In genomic region chr7:47322731-47323130, GRCh38 we compare ENCODE assay signal across 16 cellular contexts.
"Had no signal": no experiment of that assay in that cellular context is flagged by ENCODE, and none has a peak within 500 bp of the region (broad histone marks: within the 10 kb centered on the region; RNA-seq: fewer than 3 reads in every experiment).

No MANE protein-coding gene starts in this region.

- H3K27me3 ChIP-seq: gastroesophageal sphincter, upper lobe of left lung had no signal

- H3K27ac Mint-ChIP-seq: memory B cell; stimulated activated effector memory CD8-positive, alpha-beta T cell treated with anti-CD3 and anti-CD28 coated beads, Interleukin-12 subunit alpha, Interleukin-12 subunit beta, amount 100 ng/mL, for 72 hours had no signal

- ATAC-seq: activated CD4-positive, CD25-positive, alpha-beta regulatory T cell treated with anti-CD3 and anti-CD28 coated beads, Interleukin-2, amount 50 U/mL, for 24 hours; gastroesophageal sphincter; left lobe of liver; SK-N-SH treated with all-trans-retinoic acid at 6 μM for 48 hours; stimulated activated effector memory CD8-positive, alpha-beta T cell treated with anti-CD3 and anti-CD28 coated beads, Interleukin-12 subunit alpha, Interleukin-12 subunit beta, amount 100 ng/mL, for 72 hours had no signal

- H3K9me3 Mint-ChIP-seq: memory B cell; stimulated activated effector memory CD8-positive, alpha-beta T cell treated with anti-CD3 and anti-CD28 coated beads, Interleukin-12 subunit alpha, Interleukin-12 subunit beta, amount 100 ng/mL, for 72 hours had no signal

- H3K4me1 Mint-ChIP-seq: memory B cell; stimulated activated effector memory CD8-positive, alpha-beta T cell treated with anti-CD3 and anti-CD28 coated beads, Interleukin-12 subunit alpha, Interleukin-12 subunit beta, amount 100 ng/mL, for 72 hours had no signal

- DNase-seq: activated CD4-positive, alpha-beta T cell treated with anti-CD3 and anti-CD28 coated beads, Interleukin-2, amount 50 U/mL, for 1 hour; activated naive CD4-positive, alpha-beta T cell; anterior cingulate cortex; cerebellar nuclear complex; erythroblast; islet precursor cell; stimulated activated CD4-positive, alpha-beta T cell treated with anti-CD3 and anti-CD28 coated beads, Interleukin-1b, Interleukin-23, amount 100 ng/mL, for 48 hours; T-helper 1 cell; T1000 had no signal

- H3K27ac ChIP-seq: gastroesophageal sphincter had no signal

- H3K36me3 Mint-ChIP-seq: stimulated activated effector memory CD8-positive, alpha-beta T cell treated with anti-CD3 and anti-CD28 coated beads, Interleukin-12 subunit alpha, Interleukin-12 subunit beta, amount 100 ng/mL, for 72 hours had no signal

- H3K9me3 ChIP-seq: gastroesophageal sphincter, upper lobe of left lung had no signal

- H3K4me3 Mint-ChIP-seq: memory B cell; stimulated activated effector memory CD8-positive, alpha-beta T cell treated with anti-CD3 and anti-CD28 coated beads, Interleukin-12 subunit alpha, Interleukin-12 subunit beta, amount 100 ng/mL, for 72 hours had no signal

- H3K4me3 ChIP-seq: gastroesophageal sphincter, upper lobe of left lung had no signal

- H3K27me3 Mint-ChIP-seq: memory B cell had no signal
